In the genomic region with DNA sequence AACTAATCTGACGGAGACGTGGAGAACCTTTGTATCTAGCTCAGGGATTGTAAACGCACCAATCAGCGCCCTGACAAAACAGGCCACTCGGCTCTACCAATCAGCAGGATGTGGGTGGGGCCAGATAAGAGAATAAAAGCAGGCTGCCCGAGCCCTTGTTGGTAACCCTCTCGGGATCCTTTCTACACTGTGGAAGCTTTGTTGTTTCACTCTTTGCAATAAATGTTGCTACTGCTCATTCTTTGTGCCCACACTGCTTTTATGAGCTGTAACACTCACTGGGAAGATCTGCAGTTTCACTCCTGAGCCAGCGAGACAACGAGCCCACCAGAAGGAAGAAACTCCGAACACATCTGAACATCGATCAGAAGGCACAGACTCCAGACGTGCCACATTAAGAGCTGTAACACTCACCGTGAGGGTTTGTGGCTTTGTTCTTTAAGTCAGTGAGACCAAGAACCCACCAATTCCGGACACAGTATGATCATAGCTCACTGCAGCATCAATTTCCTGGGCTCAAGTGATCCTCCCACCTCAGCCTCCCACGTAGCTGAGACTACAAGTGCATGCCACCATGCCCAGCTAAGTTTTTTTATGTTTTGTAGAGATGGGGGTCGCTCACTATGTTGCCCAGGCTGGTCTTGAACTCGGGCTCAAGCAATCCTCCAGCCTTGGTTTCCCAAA, we compare ENCODE assay signal across 7 cellular contexts. TPM values are rescaled to one million over a fixed set of nuclear protein-coding genes. Genes with fewer than 3 reads are reported as not detected.
DNase-seq lines count a peak whose midpoint lies in the region; ATAC-seq and TF ChIP-seq lines count a peak whose summit lies in the region.
"Not testable (repeated sequence)": the region's sequence is repeated elsewhere in the genome, so short reads cannot be mapped to it uniquely, and the experiment has no call there.

No MANE protein-coding gene starts in this region.

- peak overlapping the region; percentile 24 for H3K27ac Mint-ChIP-seq in activated T-cell treated with anti-CD3 and anti-CD28 coated beads, Interleukin-2, amount 50 U/mL, for 24 hours
- not testable (repeated sequence) for H3K27ac Mint-ChIP-seq in effector memory CD8-positive, alpha-beta T cell; natural killer cell treated with Interleukin-12 subunit alpha and Interleukin-12 subunit beta and Interleukin-15 and Interleukin-18, amount 100 ng/mL, for 72 hours
- H3K27ac Mint-ChIP-seq in stimulated activated naive CD8-positive, alpha-beta T cell treated with anti-CD3 and anti-CD28 coated beads, Interleukin-15, Interleukin-2, amounts not matched to agents 100 ng/mL and 50 ng/mL, for 24 hours, result peak overlapping the region; percentile 32

- H3K9ac ChIP-seq in BLaER1 treated with 17β-estradiol and CSF1 and Interleukin-3, amounts not matched to agents 10 nM and 100 nM; DND-41 (ENCODE audit: low read depth, low read length): not testable (repeated sequence)

- H3K4me3 Mint-ChIP-seq in activated T-cell treated with anti-CD3 and anti-CD28 coated beads, Interleukin-2, amount 50 U/mL, for 24 hours; stimulated activated naive CD8-positive, alpha-beta T cell treated with anti-CD3 and anti-CD28 coated beads, Interleukin-15, Interleukin-2, amounts not matched to agents 100 ng/mL and 50 ng/mL, for 24 hours: not testable (repeated sequence)
- peak overlapping the region; percentile 18 to 29 for H3K4me3 Mint-ChIP-seq in effector memory CD8-positive, alpha-beta T cell
- H3K4me3 Mint-ChIP-seq in natural killer cell treated with Interleukin-12 subunit alpha and Interleukin-12 subunit beta and Interleukin-15 and Interleukin-18, amount 100 ng/mL, for 72 hours, result peak overlapping the region; percentile 15

- not testable (repeated sequence) for TF ChIP-seq POLR2A in NB4 (IDR thresholded peaks at IDR 0.05; ENCODE audit: extremely low read depth, insufficient read length)

- not testable (repeated sequence) for H4K20me1 ChIP-seq in BLaER1 treated with 17β-estradiol and CSF1 and Interleukin-3, amounts not matched to agents 10 nM and 100 nM; DND-41 (ENCODE audit: insufficient read depth, low read length)

- H3K4me1 ChIP-seq in BLaER1 treated with 17β-estradiol and CSF1 and Interleukin-3, amounts not matched to agents 10 nM and 100 nM, result peaks cover 34 to 44% (median 38%) of the 10 kb centered on the region in 10 experiments
- not testable (repeated sequence) for H3K4me1 ChIP-seq in DND-41 (ENCODE audit: insufficient read depth, low read length)

- H3K27me3 Mint-ChIP-seq in activated T-cell treated with anti-CD3 and anti-CD28 coated beads, Interleukin-2, amount 50 U/mL, for 24 hours; effector memory CD8-positive, alpha-beta T cell; natural killer cell treated with Interleukin-12 subunit alpha and Interleukin-12 subunit beta and Interleukin-15 and Interleukin-18, amount 100 ng/mL, for 72 hours; stimulated activated naive CD8-positive, alpha-beta T cell treated with anti-CD3 and anti-CD28 coated beads, Interleukin-15, Interleukin-2, amounts not matched to agents 100 ng/mL and 50 ng/mL, for 24 hours: not testable (repeated sequence)

- not testable (repeated sequence) for H3K27me3 ChIP-seq in BLaER1 treated with 17β-estradiol and CSF1 and Interleukin-3, amounts not matched to agents 10 nM and 100 nM; DND-41 (ENCODE audit: insufficient read depth, low read length, poor library complexity)

- H3K9me3 Mint-ChIP-seq in activated T-cell treated with anti-CD3 and anti-CD28 coated beads, Interleukin-2, amount 50 U/mL, for 24 hours; effector memory CD8-positive, alpha-beta T cell; natural killer cell treated with Interleukin-12 subunit alpha and Interleukin-12 subunit beta and Interleukin-15 and Interleukin-18, amount 100 ng/mL, for 72 hours; stimulated activated naive CD8-positive, alpha-beta T cell treated with anti-CD3 and anti-CD28 coated beads, Interleukin-15, Interleukin-2, amounts not matched to agents 100 ng/mL and 50 ng/mL, for 24 hours: not testable (repeated sequence)

- H3K9me3 ChIP-seq in BLaER1 treated with 17β-estradiol and CSF1 and Interleukin-3, amounts not matched to agents 10 nM and 100 nM (replicated peaks in 1 of 11), result peaks cover 14 to 43% (median 35%) of the 10 kb centered on the region in 11 experiments; a peak in 21 of 22 replicates
- not testable (repeated sequence) for H3K9me3 ChIP-seq in DND-41 (ENCODE audit: insufficient read depth, low read length, severe bottlenecking)

- not testable (repeated sequence) for TF ChIP-seq CTCF in DND-41 (IDR thresholded peaks at IDR 0.05; ENCODE audit: borderline replicate concordance, extremely low read depth, low read length, poor library complexity, severe bottlenecking); NB4 (IDR thresholded peaks at IDR 0.05; ENCODE audit: low read depth, low read length)

- ATAC-seq in DND-41 (ENCODE audit: insufficient read depth, low read depth), result peak; percentile 33; the same call in 1 of the 3 replicates
- not testable (repeated sequence) for ATAC-seq in effector memory CD8-positive, alpha-beta T cell (replicated peaks); natural killer cell treated with Interleukin-12 subunit alpha and Interleukin-12 subunit beta and Interleukin-15 and Interleukin-18, amount 100 ng/mL, for 72 hours

- not testable (repeated sequence) for H3K79me2 ChIP-seq in DND-41 (ENCODE audit: insufficient read depth, low read length)

- H3K4me1 Mint-ChIP-seq in activated T-cell treated with anti-CD3 and anti-CD28 coated beads, Interleukin-2, amount 50 U/mL, for 24 hours (ENCODE audit: low read depth); effector memory CD8-positive, alpha-beta T cell (ENCODE audit: low read depth in 2 of 2); natural killer cell treated with Interleukin-12 subunit alpha and Interleukin-12 subunit beta and Interleukin-15 and Interleukin-18, amount 100 ng/mL, for 72 hours (ENCODE audit: low read depth in 2 of 2): not testable (repeated sequence)
- H3K4me1 Mint-ChIP-seq in stimulated activated naive CD8-positive, alpha-beta T cell treated with anti-CD3 and anti-CD28 coated beads, Interleukin-15, Interleukin-2, amounts not matched to agents 100 ng/mL and 50 ng/mL, for 24 hours (ENCODE audit: low read depth), result peaks cover 19% of the 10 kb centered on the region

- not testable (repeated sequence) for H3K4me3 ChIP-seq in BLaER1 treated with 17β-estradiol and CSF1 and Interleukin-3, amounts not matched to agents 10 nM and 100 nM; DND-41 (ENCODE audit: low read depth in 1 of 2, low read length in 2 of 2); NB4 (ENCODE audit: low read depth, low read length)

- DNase-seq in DND-41; activated T-cell treated with anti-CD3 and anti-CD28 coated beads, Interleukin-2, amount 50 U/mL, for 24 hours; effector memory CD8-positive, alpha-beta T cell; natural killer cell treated with Interleukin-12 subunit alpha and Interleukin-12 subunit beta and Interleukin-15 and Interleukin-18, amount 100 ng/mL, for 72 hours (ENCODE audit: low spot score): not testable (repeated sequence)
- peak; percentile 69 for DNase-seq in NB4 (ENCODE audit: low read depth)

- not testable (repeated sequence) for H3K36me3 Mint-ChIP-seq in activated T-cell treated with anti-CD3 and anti-CD28 coated beads, Interleukin-2, amount 50 U/mL, for 24 hours (ENCODE audit: low read depth); effector memory CD8-positive, alpha-beta T cell (ENCODE audit: insufficient read depth); natural killer cell treated with Interleukin-12 subunit alpha and Interleukin-12 subunit beta and Interleukin-15 and Interleukin-18, amount 100 ng/mL, for 72 hours; stimulated activated naive CD8-positive, alpha-beta T cell treated with anti-CD3 and anti-CD28 coated beads, Interleukin-15, Interleukin-2, amounts not matched to agents 100 ng/mL and 50 ng/mL, for 24 hours (ENCODE audit: low read depth)

- H3K27ac ChIP-seq in BLaER1 treated with 17β-estradiol and CSF1 and Interleukin-3, amounts not matched to agents 10 nM and 100 nM, result peak overlapping the region in 4 of 11 experiments; percentile 9 to 36 (median 26); a peak in 4 of 22 replicates
- not testable (repeated sequence) for H3K27ac ChIP-seq in DND-41 (ENCODE audit: low read length)

- H2AFZ ChIP-seq in DND-41 (ENCODE audit: low read depth, low read length), result 0 out of 2 replicates have a peak overlapping the region, but pooled peaks have one; percentile 5

- H3K36me3 ChIP-seq in BLaER1 treated with 17β-estradiol and CSF1 and Interleukin-3, amounts not matched to agents 10 nM and 100 nM; DND-41 (ENCODE audit: insufficient read depth, low read length): not testable (repeated sequence)

- H3K4me2 ChIP-seq in BLaER1 treated with 17β-estradiol and CSF1 and Interleukin-3, amounts not matched to agents 10 nM and 100 nM, result peak overlapping the region in 7 of 11 experiments; percentile 3 to 33 (median 8); a peak in 9 of 22 replicates
- H3K4me2 ChIP-seq in DND-41 (ENCODE audit: insufficient read depth, low read length), result not testable (repeated sequence)

RNA-seq across cellular contexts. Expression of a gene that starts 21.0 kb away (rescaled TPM):
- 10 to 100 TPM; 15.9 to 20.9 TPM for total RNA-seq in natural killer cell treated with Interleukin-12 subunit alpha and Interleukin-12 subunit beta and Interleukin-15 and Interleukin-18, amount 100 ng/mL, for 72 hours

RNA-seq across cellular contexts. Expression of a gene that starts 33.1 kb away (rescaled TPM):
- total RNA-seq in natural killer cell treated with Interleukin-12 subunit alpha and Interleukin-12 subunit beta and Interleukin-15 and Interleukin-18, amount 100 ng/mL, for 72 hours, result 100 to 1,000 TPM; 151 to 556 TPM
